1 cellular context compared by ENCODE assay signal in the genomic region with DNA sequence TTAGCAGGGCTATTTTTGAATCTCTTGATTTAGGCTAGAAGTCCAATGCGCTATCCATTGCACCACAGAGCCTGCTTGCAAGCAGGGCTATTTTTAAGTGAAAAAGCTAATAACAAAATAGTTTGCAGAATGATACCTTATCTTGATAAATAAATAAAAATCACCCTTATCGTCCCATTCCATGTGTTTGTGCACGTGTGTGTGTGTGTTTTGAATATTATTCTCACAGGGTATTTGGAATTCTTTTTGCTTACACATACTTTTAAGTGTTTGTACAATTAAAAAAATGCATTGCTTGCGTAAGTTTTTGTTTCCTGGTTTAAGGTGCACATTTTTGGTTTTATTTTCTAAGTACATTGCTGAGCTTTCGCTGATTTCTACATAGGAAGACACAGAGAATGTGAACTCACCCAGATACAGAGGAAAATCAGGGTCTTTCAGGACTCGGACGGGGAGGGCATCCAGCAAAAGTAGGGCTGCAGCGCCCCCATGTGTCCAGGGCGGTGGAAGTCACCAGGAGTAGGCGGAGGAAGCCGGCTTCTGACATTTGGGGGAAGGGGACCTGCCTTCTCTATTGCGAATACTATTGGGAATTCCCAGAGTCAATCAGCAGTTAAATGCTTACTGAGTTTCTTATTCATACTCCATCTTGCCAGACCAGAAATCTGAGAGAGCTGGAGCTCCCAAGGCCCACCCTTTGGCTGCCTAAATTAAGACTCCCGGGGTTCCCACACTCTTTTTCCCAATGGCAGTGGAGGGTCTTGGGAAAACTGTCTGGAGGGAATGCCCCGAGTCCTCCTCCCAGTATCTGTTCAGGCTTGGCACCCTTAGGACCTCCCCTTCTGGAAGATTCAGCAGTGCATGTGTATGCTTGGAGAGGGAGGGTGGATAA.
TF ChIP-seq lines count a peak whose summit lies in the region.

No MANE protein-coding gene starts in this region.

TF ChIP-seq in HCT116, 20 proteins besides CTCF, POLR2A, EP300 and RAD21 (continued from another document):
- TF ChIP-seq, protein P1, sequence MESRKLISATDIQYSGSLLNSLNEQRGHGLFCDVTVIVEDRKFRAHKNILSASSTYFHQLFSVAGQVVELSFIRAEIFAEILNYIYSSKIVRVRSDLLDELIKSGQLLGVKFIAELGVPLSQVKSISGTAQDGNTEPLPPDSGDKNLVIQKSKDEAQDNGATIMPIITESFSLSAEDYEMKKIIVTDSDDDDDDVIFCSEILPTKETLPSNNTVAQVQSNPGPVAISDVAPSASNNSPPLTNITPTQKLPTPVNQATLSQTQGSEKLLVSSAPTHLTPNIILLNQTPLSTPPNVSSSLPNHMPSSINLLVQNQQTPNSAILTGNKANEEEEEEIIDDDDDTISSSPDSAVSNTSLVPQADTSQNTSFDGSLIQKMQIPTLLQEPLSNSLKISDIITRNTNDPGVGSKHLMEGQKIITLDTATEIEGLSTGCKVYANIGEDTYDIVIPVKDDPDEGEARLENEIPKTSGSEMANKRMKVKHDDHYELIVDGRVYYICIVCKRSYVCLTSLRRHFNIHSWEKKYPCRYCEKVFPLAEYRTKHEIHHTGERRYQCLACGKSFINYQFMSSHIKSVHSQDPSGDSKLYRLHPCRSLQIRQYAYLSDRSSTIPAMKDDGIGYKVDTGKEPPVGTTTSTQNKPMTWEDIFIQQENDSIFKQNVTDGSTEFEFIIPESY (IDR thresholded peaks at IDR 0.05; ENCODE audit: extremely low read depth, insufficient replicate concordance, low read length), result no peak
- TF ChIP-seq CBX3 (IDR thresholded peaks at IDR 0.05; ENCODE audit: low read depth) (no peak), ELF1 (IDR thresholded peaks at IDR 0.05; ENCODE audit: borderline replicate concordance, low read depth) (no peak), SRF (IDR thresholded peaks at IDR 0.05; ENCODE audit: low read depth) (no peak), POLR2AphosphoS5 (IDR thresholded peaks at IDR 0.05; ENCODE audit: low read depth, low read length) (no peak), ZNF274 (IDR thresholded peaks at IDR 0.05; ENCODE audit: low read depth, low read length) (no peak), TCF7L2 (IDR thresholded peaks at IDR 0.05; ENCODE audit: borderline replicate concordance, extremely low read depth, insufficient read depth, insufficient read length) (no peak), CEBPB (IDR thresholded peaks at IDR 0.05; ENCODE audit: low read depth) (no peak), SP1 (IDR thresholded peaks at IDR 0.05; ENCODE audit: low read depth) (no peak), EZH2 (IDR thresholded peaks at IDR 0.05) (no peak), EZH2phosphoT487 (IDR thresholded peaks at IDR 0.05; ENCODE audit: borderline replicate concordance) (no peak)
